Comparison of ENCODE assay signal across 15 cellular contexts in the genomic region with DNA sequence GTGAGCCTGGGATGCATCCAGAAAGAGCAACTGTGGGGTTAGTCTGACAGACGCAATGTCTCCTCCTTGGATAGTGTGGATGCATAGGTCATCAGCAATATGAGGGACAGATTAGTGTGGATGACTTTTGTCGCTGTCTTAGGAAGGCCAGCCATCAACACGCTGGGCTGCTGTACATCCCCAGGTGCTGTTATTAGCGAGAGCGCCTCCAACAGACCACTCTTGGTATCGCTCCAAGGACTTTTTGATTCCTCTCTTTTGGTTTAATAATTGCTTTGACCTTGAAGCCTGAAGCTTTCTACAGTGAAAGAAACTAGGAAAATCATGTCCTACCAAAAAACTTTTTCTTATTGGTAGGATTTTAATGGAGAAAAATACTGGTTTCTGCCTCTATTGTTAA.
A peak's percentile ranks its signal among the peaks of the same experiment; 100 is the strongest.
DNase-seq lines count a peak whose midpoint lies in the region; ATAC-seq, FAIRE-seq and TF ChIP-seq lines count a peak whose summit lies in the region.
"Had no signal": no experiment of that assay in that cellular context is flagged by ENCODE, and none has a peak within 500 bp of the region (broad histone marks: within the 10 kb centered on the region; RNA-seq: fewer than 3 reads in every experiment).

No MANE protein-coding gene starts in this region.

- TF ChIP-seq POLR2A in H54 (IDR thresholded peaks at IDR 0.05; ENCODE audit: low read depth, low read length) (no peak), GM12892 (IDR thresholded peaks at IDR 0.05; ENCODE audit: low read depth, low read length) (no peak)

- no peaks in the 10 kb centered on the region for H3K9me3 Mint-ChIP-seq in chondrocyte (ENCODE audit: low read depth)
- H3K9me3 Mint-ChIP-seq: activated T-helper 2 cell treated with anti-CD3 and anti-CD28 coated beads, Interferon-gamma antibody, Interleukin-2, Interleukin-4, amounts not matched to agents 10 μg/mL and 5 μg/mL and 100 μg/mL, durations not matched to agents 14 hours and 24 hours and 36 hours had no signal

- H4K20me1 ChIP-seq in DND-41 (ENCODE audit: insufficient read depth, low read length) (peaks cover 90% of the 10 kb centered on the region), Karpas-422 (ENCODE audit: insufficient read depth, low read depth, low read length) (peaks cover 13% of the 10 kb centered on the region; the same call in 1 of the 2 replicates)

- H3K4me3 ChIP-seq in DND-41 (ENCODE audit: low read depth in 1 of 2, low read length in 2 of 2) (no peak overlapping the region), Karpas-422 (ENCODE audit: low read length) (no peak overlapping the region), psoas muscle (no peak overlapping the region)

- DNase-seq in DND-41 (no peak), Karpas-422 (peak; percentile 66), chondrocyte (ENCODE audit: low spot score) (no peak), psoas muscle (no peak), H54 (ENCODE audit: insufficient read length, low spot score) (no peak), GM12892 (ENCODE audit: insufficient read length) (no peak)
- DNase-seq: activated CD4-positive, alpha-beta T cell treated with anti-CD3 and anti-CD28 coated beads for 1 hour; Calu3; KG1; NCI-H2081; stimulated activated CD4-positive, alpha-beta T cell treated with anti-CD3 and anti-CD28 coated beads, Interleukin-2, amount 100 ng/mL, for 24 hours had no signal

- H3K27ac Mint-ChIP-seq in chondrocyte (ENCODE audit: unreplicated experiment) = no peak overlapping the region
- H3K27ac Mint-ChIP-seq: activated T-helper 2 cell treated with anti-CD3 and anti-CD28 coated beads, Interferon-gamma antibody, Interleukin-2, Interleukin-4, amounts not matched to agents 10 μg/mL and 5 μg/mL and 100 μg/mL, durations not matched to agents 14 hours and 24 hours and 36 hours had no signal

- H3K4me2 ChIP-seq in DND-41 (ENCODE audit: insufficient read depth, low read length) (no peak overlapping the region), Karpas-422 (ENCODE audit: low read depth, low read length, poor library complexity, severe bottlenecking) (no peak overlapping the region)

- no peak overlapping the region for H3K4me3 Mint-ChIP-seq in chondrocyte (ENCODE audit: unreplicated experiment)

- no peaks in the 10 kb centered on the region for H3K9me2 ChIP-seq in Karpas-422 (replicated peaks; ENCODE audit: insufficient read depth, low read length)

- no peaks in the 10 kb centered on the region for H3K27me3 Mint-ChIP-seq in chondrocyte (ENCODE audit: low read depth)

- no peak for FAIRE-seq in H54 (lab: Jason Lieb, UNC)
- no peak for FAIRE-seq in GM12892 (lab: Jason Lieb, UNC)
- FAIRE-seq: bronchial epithelial cell had no signal

- peak; percentile 58 for TF ChIP-seq CTCF in DND-41 (IDR thresholded peaks at IDR 0.05; ENCODE audit: borderline replicate concordance, extremely low read depth, low read length, poor library complexity, severe bottlenecking)
- peak; percentile 36 for TF ChIP-seq CTCF in chondrocyte (IDR thresholded peaks at IDR 0.05)
- TF ChIP-seq CTCF in psoas muscle (IDR thresholded peaks at IDR 0.05) = no peak

- ATAC-seq in DND-41 (ENCODE audit: insufficient read depth, low read depth) (no peak), psoas muscle (no peak), GM21619 (IDR thresholded peaks at IDR 0.05; ENCODE audit: unreplicated experiment) (no peak), HG03159 (IDR thresholded peaks at IDR 0.05; ENCODE audit: unreplicated experiment) (no peak)

- H3K79me2 ChIP-seq in DND-41 (ENCODE audit: insufficient read depth, low read length) (peaks cover 100% of the 10 kb centered on the region), Karpas-422 (ENCODE audit: low read length) (peaks cover 61% of the 10 kb centered on the region)

- no peaks in the 10 kb centered on the region for H3K9me3 ChIP-seq in DND-41 (ENCODE audit: insufficient read depth, low read length, severe bottlenecking)
- no peaks in the 10 kb centered on the region for H3K9me3 ChIP-seq in Karpas-422 (ENCODE audit: low read length)
- H3K9me3 ChIP-seq in psoas muscle = no peaks in the 10 kb centered on the region

- intact Hi-C loops in psoas muscle (cut with DNase I) = no loop called here

- H3K4me1 Mint-ChIP-seq in chondrocyte (ENCODE audit: low read depth) = peaks cover 55% of the 10 kb centered on the region

- H3K27ac ChIP-seq in DND-41 (ENCODE audit: low read length) (0 out of 2 replicates have a peak overlapping the region, but pooled peaks have one; percentile 26), Karpas-422 (ENCODE audit: low read length) (no peak overlapping the region), psoas muscle (peak overlapping the region; percentile 95)

- H3K4me1 ChIP-seq in DND-41 (ENCODE audit: insufficient read depth, low read length) = peaks cover 29% of the 10 kb centered on the region
- H3K4me1 ChIP-seq in Karpas-422 (ENCODE audit: low read length) = no peaks in the 10 kb centered on the region
- peaks cover 42% of the 10 kb centered on the region for H3K4me1 ChIP-seq in psoas muscle

- H3K27me3 ChIP-seq in DND-41 (ENCODE audit: insufficient read depth, low read length, poor library complexity) (no peaks in the 10 kb centered on the region), Karpas-422 (ENCODE audit: low read length) (no peaks in the 10 kb centered on the region), psoas muscle (ENCODE audit: insufficient read depth in 3 of 3, low read length in 2 of 3) (no peaks in the 10 kb centered on the region)

- H3K36me3 Mint-ChIP-seq in chondrocyte (ENCODE audit: low read depth) = no peaks in the 10 kb centered on the region

- 86 to 88% (median 86%) methylated on average over 6 of the region's 6 CpGs for WGBS in psoas muscle, 3 donors

- H2AFZ ChIP-seq in DND-41 (ENCODE audit: low read depth, low read length) (no peak overlapping the region), Karpas-422 (ENCODE audit: low read length) (no peak overlapping the region)

- H3K36me3 ChIP-seq in DND-41 (ENCODE audit: insufficient read depth, low read length) (peaks cover 90% of the 10 kb centered on the region), Karpas-422 (ENCODE audit: insufficient read depth, low read length) (no peaks in the 10 kb centered on the region), psoas muscle (ENCODE audit: insufficient read depth in 1 of 2, low read depth in 1 of 2) (no peaks in the 10 kb centered on the region)

- no peak overlapping the region for H3K9ac ChIP-seq in DND-41 (ENCODE audit: low read depth, low read length)
- no peak overlapping the region for H3K9ac ChIP-seq in Karpas-422 (ENCODE audit: low read length)
